Comparison of ENCODE assay signal across 8 cellular contexts in the genomic region with DNA sequence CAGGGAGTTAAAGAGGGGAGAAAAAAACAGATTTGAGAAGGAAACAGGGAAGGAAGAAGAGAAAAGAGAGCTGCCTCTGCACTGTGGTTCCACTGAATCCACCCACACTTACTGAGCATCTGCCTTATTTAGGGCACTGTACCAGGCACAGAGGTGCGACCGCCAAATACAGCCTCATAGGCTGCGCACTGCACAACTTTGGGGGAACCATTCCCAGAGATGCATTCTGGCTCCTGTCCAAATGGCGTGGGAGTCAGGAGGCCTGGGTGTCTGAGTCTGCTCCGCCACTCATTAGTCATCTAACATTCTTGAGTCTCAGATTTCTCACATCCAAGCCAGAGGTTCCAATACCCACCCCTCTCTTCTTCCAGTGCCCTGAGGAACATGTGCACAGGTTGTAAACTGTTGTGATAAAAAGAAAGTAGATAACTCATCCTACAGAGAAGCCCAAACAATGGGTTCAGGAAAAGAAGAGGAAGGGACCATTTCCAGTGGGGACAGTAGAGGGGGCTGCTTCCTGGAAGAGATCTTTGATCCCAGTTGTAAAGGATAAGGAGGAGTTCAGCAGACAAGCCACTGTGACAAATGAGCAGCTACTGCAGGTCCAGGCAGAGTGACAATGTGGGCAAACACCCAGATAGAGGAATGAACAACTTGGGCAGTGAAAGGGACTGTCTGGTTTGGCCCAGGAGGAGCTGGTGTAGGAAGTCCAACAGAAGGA.
DNase-seq lines count a peak whose midpoint lies in the region; ATAC-seq, FAIRE-seq and TF ChIP-seq lines count a peak whose summit lies in the region.

No MANE protein-coding gene starts in this region.

- peaks cover 24% of the 10 kb centered on the region for H3K9me3 ChIP-seq in mesodermal cell (ENCODE audit: control insufficient read depth, low read length)

- H3K4me3 ChIP-seq in mesodermal cell (ENCODE audit: extremely low read depth, insufficient read depth, low read length, poor library complexity, severe bottlenecking), result no peak overlapping the region

- H3K36me3 Mint-ChIP-seq in activated naive CD8-positive, alpha-beta T cell, result peaks cover 13% of the 10 kb centered on the region

- ATAC-seq in HG03039 (IDR thresholded peaks at IDR 0.05; ENCODE audit: unreplicated experiment), result no peak
- ATAC-seq in HG02852 (IDR thresholded peaks at IDR 0.05; ENCODE audit: unreplicated experiment), result no peak

- DNase-seq in LoVo (ENCODE audit: low spot score) (peak; percentile 82), H54 (ENCODE audit: insufficient read length, low spot score) (no peak), NCI-H446 (lab: John Stamatoyannopoulos, UW) (no peak)

- peak overlapping the region; percentile 62 for H3K27ac ChIP-seq in C4-2B
- H3K27ac ChIP-seq in mesodermal cell (ENCODE audit: low read depth, low read length, severe bottlenecking), result peak overlapping the region; percentile 78

- no peaks in the 10 kb centered on the region for H3K36me3 ChIP-seq in mesodermal cell (ENCODE audit: control insufficient read depth, insufficient read depth, low read length)

- no peaks in the 10 kb centered on the region for H3K27me3 Mint-ChIP-seq in activated naive CD8-positive, alpha-beta T cell

- TF ChIP-seq CTCF in C4-2B (conservative IDR thresholded peaks at IDR 0.05), result no peak

- peaks cover 43% of the 10 kb centered on the region for H3K4me1 Mint-ChIP-seq in activated naive CD8-positive, alpha-beta T cell (ENCODE audit: low read depth)

- peak overlapping the region; percentile 8 for H3K27ac Mint-ChIP-seq in activated naive CD8-positive, alpha-beta T cell

- H3K4me3 Mint-ChIP-seq in activated naive CD8-positive, alpha-beta T cell, result peak overlapping the region; percentile 21

- peaks cover 8% of the 10 kb centered on the region for H3K9me3 Mint-ChIP-seq in activated naive CD8-positive, alpha-beta T cell (ENCODE audit: low read depth)

- TF ChIP-seq POLR2A in H54 (IDR thresholded peaks at IDR 0.05; ENCODE audit: low read depth, low read length), result no peak

- WGBS in mesodermal cell (ENCODE audit: insufficient coverage in 2 of 2), 2 experiments, result 84 to 92% methylated on average over 3 to 4 of the region's 5 CpGs

- H3K4me1 ChIP-seq in mesodermal cell (ENCODE audit: control insufficient read depth, insufficient read depth, low read length, poor library complexity, severe bottlenecking), result peaks cover 42% of the 10 kb centered on the region

- FAIRE-seq in H54 (lab: Jason Lieb, UNC), result no peak
